8 cellular contexts compared by ENCODE assay signal in genomic region chr19:7637374-7638256, GRCh38. TPM values are rescaled to one million over a fixed set of nuclear protein-coding genes. Genes with fewer than 3 reads are reported as not detected.
DNase-seq lines count a peak whose midpoint lies in the region; ATAC-seq and TF ChIP-seq lines count a peak whose summit lies in the region.

No MANE protein-coding gene starts in this region.

- H3K4me3 ChIP-seq in coronary artery = peak overlapping the region; percentile 65
- peak overlapping the region; percentile 49 for H3K4me3 ChIP-seq in mesodermal cell (ENCODE audit: extremely low read depth, insufficient read depth, low read length, poor library complexity, severe bottlenecking)

- H3K4me3 Mint-ChIP-seq in HFFc6 = no peak overlapping the region

- no peaks in the 10 kb centered on the region for H3K9me3 ChIP-seq in mesodermal cell (ENCODE audit: control insufficient read depth, low read length)

- WGBS in mesodermal cell (ENCODE audit: insufficient coverage in 2 of 2), 2 experiments = 53 to 54% methylated on average over 14 to 15 of the region's 30 CpGs

- H3K36me3 Mint-ChIP-seq in HFFc6 (ENCODE audit: low read depth) = no peaks in the 10 kb centered on the region

- peaks cover 4% of the 10 kb centered on the region for H3K27me3 Mint-ChIP-seq in HFFc6 (ENCODE audit: insufficient read depth)

- peak; percentile 72 for DNase-seq in activated effector memory CD4-positive, alpha-beta T cell treated with anti-CD3 and anti-CD28 coated beads, Interleukin-2, amount 50 U/mL, for 16 hours
- no peak for DNase-seq in activated effector memory CD4-positive, alpha-beta T cell treated with Interleukin-2 at 50 U/mL for 16 hours
- DNase-seq in NOMO-1 (lab: John Stamatoyannopoulos, UW; ENCODE audit: unreplicated experiment in 2 of 2) = peak; percentile 19 to 26
- DNase-seq in coronary artery (ENCODE audit: low spot score) = no peak
- DNase-seq in NCI-H1694 treated with DMSO at 0.1 percent for 48 hours (lab: John Stamatoyannopoulos, UW) = no peak
- no peak for DNase-seq in HFFc6

- peak overlapping the region in 1 of 2 donors; percentile 48 for H3K27ac ChIP-seq in coronary artery
- H3K27ac ChIP-seq in mesodermal cell (ENCODE audit: low read depth, low read length, severe bottlenecking) = no peak overlapping the region

- no peak for ATAC-seq in HG03097 (IDR thresholded peaks at IDR 0.05; ENCODE audit: low FRiP score, unreplicated experiment)

- peaks cover 3% of the 10 kb centered on the region for H3K36me3 ChIP-seq in mesodermal cell (ENCODE audit: control insufficient read depth, insufficient read depth, low read length)

- H3K27ac Mint-ChIP-seq in HFFc6 = no peak overlapping the region

- H3K9me3 Mint-ChIP-seq in HFFc6 = peaks cover 4% of the 10 kb centered on the region; the same call in 1 of the 2 replicates

- no peaks in the 10 kb centered on the region for H3K4me1 ChIP-seq in mesodermal cell (ENCODE audit: control insufficient read depth, insufficient read depth, low read length, poor library complexity, severe bottlenecking)

- TF ChIP-seq CTCF in coronary artery (IDR thresholded peaks at IDR 0.05) (no peak), HFFc6 (IDR thresholded peaks at IDR 0.05) (no peak)

- H3K4me1 Mint-ChIP-seq in HFFc6 (ENCODE audit: low read depth) = no peaks in the 10 kb centered on the region

RNA-seq across cellular contexts. Expression of gene STXBP2, which starts 0.7 kb away (rescaled TPM):
- polyA plus RNA-seq in mesodermal cell (2013, experiment 1 of 2) = 30.9 TPM
- 23.9 TPM for polyA plus RNA-seq in mesodermal cell (2013, experiment 2 of 2)
- total RNA-seq in HFFc6 (2021; fragmentation: NEBNext Ultra II Directional; extraction: Animal tissue kit (Norgen Biotek cat#: 25700)) = 1 to 10 TPM; 1.8 to 6.7 (median 4.4) TPM

RNA-seq across cellular contexts. Expression of gene PCP2, which starts 4.1 kb away (rescaled TPM):
- not detected for polyA plus RNA-seq in mesodermal cell (2013, experiment 1 of 2)
- not detected for polyA plus RNA-seq in mesodermal cell (2013, experiment 2 of 2)
- total RNA-seq in HFFc6 (2021; fragmentation: NEBNext Ultra II Directional; extraction: Animal tissue kit (Norgen Biotek cat#: 25700)) = not detected

RNA-seq across cellular contexts. Expression of gene PET100, which starts 8.0 kb away (rescaled TPM):
- 93.9 TPM for polyA plus RNA-seq in mesodermal cell (2013, experiment 1 of 2)
- 82.2 TPM for polyA plus RNA-seq in mesodermal cell (2013, experiment 2 of 2)
- 100 to 1,000 TPM in 5 of 6 experiments, 10 to 100 TPM in 1; 82.1 to 138 (median 110) TPM for total RNA-seq in HFFc6 (2021; fragmentation: NEBNext Ultra II Directional; extraction: Animal tissue kit (Norgen Biotek cat#: 25700))

RNA-seq across cellular contexts. Expression of gene XAB2, which starts 8.3 kb away (rescaled TPM):
- 49.9 TPM for polyA plus RNA-seq in mesodermal cell (2013, experiment 1 of 2)
- 43.1 TPM for polyA plus RNA-seq in mesodermal cell (2013, experiment 2 of 2)
- total RNA-seq in HFFc6 (2021; fragmentation: NEBNext Ultra II Directional; extraction: Animal tissue kit (Norgen Biotek cat#: 25700)) = 10 to 100 TPM; 35.1 to 39.8 (median 36.3) TPM

RNA-seq across cellular contexts. Expression of gene RETN, which starts 31.2 kb away (rescaled TPM):
- not detected for polyA plus RNA-seq in mesodermal cell (2013, experiment 1 of 2)
- polyA plus RNA-seq in mesodermal cell (2013, experiment 2 of 2) = not detected
- total RNA-seq in HFFc6 (2021; fragmentation: NEBNext Ultra II Directional; extraction: Animal tissue kit (Norgen Biotek cat#: 25700)) = not detected

Comparison
In these comparisons a context has a peak if more than half of its experiments do, and no peak if none do; other contexts are left out.
1. DNase-seq: peak in activated effector memory CD4-positive, alpha-beta T cell treated with anti-CD3 and anti-CD28 coated beads, Interleukin-2, amount 50 U/mL, for 16 hours (single experiment) and NOMO-1 (2 of 2); none in activated effector memory CD4-positive, alpha-beta T cell treated with Interleukin-2 at 50 U/mL for 16 hours (single experiment), coronary artery (single experiment), NCI-H1694 treated with DMSO at 0.1 percent for 48 hours (single experiment) and HFFc6 (single experiment).